ENCODE assay signal across 8 cellular contexts in the genomic region with DNA sequence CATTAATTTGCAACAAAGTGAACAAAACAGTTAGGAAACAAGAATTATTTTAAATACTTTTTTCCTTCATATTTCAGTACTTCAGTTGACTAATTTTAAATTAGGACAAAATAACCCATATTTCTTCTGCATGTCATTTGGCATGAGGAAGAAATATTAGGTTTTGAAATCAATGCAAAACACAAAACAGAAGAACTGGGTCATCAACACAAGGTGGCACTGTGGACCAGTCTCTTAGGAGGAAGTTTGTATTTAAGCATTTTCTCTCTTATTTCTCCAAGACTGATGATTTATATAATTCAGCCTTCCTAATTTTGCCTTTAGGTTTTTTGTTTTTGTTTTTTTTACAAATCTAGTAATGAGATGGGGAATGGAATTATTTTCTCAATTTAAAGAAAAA.
A peak's percentile ranks its signal among the peaks of the same experiment; 100 is the strongest.
DNase-seq lines count a peak whose midpoint lies in the region; ATAC-seq and TF ChIP-seq lines count a peak whose summit lies in the region.

No MANE protein-coding gene starts in this region.

- no peaks in the 10 kb centered on the region for H3K4me1 Mint-ChIP-seq in stimulated activated memory B cell treated with anti-CD40 and anti-IgM and Interleukin-4, amounts not matched to agents 10 μg/mL and 1 μg/mL and 100 μg/mL, for 72 hours

- no peaks in the 10 kb centered on the region for H3K27me3 Mint-ChIP-seq in stimulated activated memory B cell treated with anti-CD40 and anti-IgM and Interleukin-4, amounts not matched to agents 10 μg/mL and 1 μg/mL and 100 μg/mL, for 72 hours

- H3K36me3 Mint-ChIP-seq in stimulated activated memory B cell treated with anti-CD40 and anti-IgM and Interleukin-4, amounts not matched to agents 10 μg/mL and 1 μg/mL and 100 μg/mL, for 72 hours, result no peaks in the 10 kb centered on the region

- H2AFZ ChIP-seq in smooth muscle cell (ENCODE audit: low read depth), result no peak overlapping the region

- ATAC-seq in HG02973 (IDR thresholded peaks at IDR 0.05; ENCODE audit: unreplicated experiment) (peak; percentile 70), HG02840 (IDR thresholded peaks at IDR 0.05; ENCODE audit: low FRiP score, unreplicated experiment) (no peak)
- ATAC-seq in stimulated activated memory B cell treated with anti-CD40 and anti-IgM and Interleukin-4, amounts not matched to agents 10 μg/mL and 1 μg/mL and 100 μg/mL, for 72 hours, result no peak

- H3K27me3 ChIP-seq in smooth muscle cell (ENCODE audit: low read depth), result no peaks in the 10 kb centered on the region

- H3K27ac Mint-ChIP-seq in stimulated activated memory B cell treated with anti-CD40 and anti-IgM and Interleukin-4, amounts not matched to agents 10 μg/mL and 1 μg/mL and 100 μg/mL, for 72 hours, result no peak overlapping the region

- H3K36me3 ChIP-seq in smooth muscle cell (ENCODE audit: low read depth), result no peaks in the 10 kb centered on the region

- H3F3A ChIP-seq in smooth muscle cell (ENCODE audit: low read depth), result no peaks in the 10 kb centered on the region

- H3K9ac ChIP-seq in smooth muscle cell (ENCODE audit: low read depth), result no peak overlapping the region

- H4K20me1 ChIP-seq in smooth muscle cell (ENCODE audit: low read depth), result no peaks in the 10 kb centered on the region

- H3K27ac ChIP-seq in smooth muscle cell (ENCODE audit: low read depth), result no peak overlapping the region

- no peak overlapping the region for H3K4me3 ChIP-seq in fibroblast of pulmonary artery (replicated peaks; ENCODE audit: low read depth, low read length)
- H3K4me3 ChIP-seq in smooth muscle cell, result no peak overlapping the region

- H3K4me2 ChIP-seq in smooth muscle cell, result no peak overlapping the region

- peak; percentile 10 for DNase-seq in NCI-H2107 treated with DMSO at 0.1 percent for 48 hours (lab: John Stamatoyannopoulos, UW; ENCODE audit: unreplicated experiment)
- DNase-seq in NCI-H2107 (lab: John Stamatoyannopoulos, UW), result no peak
- peak; percentile 59 for DNase-seq in RKO (ENCODE audit: low spot score)
- peak; percentile 79 for DNase-seq in fibroblast of pulmonary artery (ENCODE audit: low read depth)
- no peak for DNase-seq in smooth muscle cell (lab: John Stamatoyannopoulos, UW; ENCODE audit: unreplicated experiment)

- no peaks in the 10 kb centered on the region for H3K9me3 ChIP-seq in smooth muscle cell (replicated peaks; ENCODE audit: low read depth)

- TF ChIP-seq CTCF in fibroblast of pulmonary artery (IDR thresholded peaks at IDR 0.05; ENCODE audit: low read length, missing control alignments), result peak; percentile 70
- TF ChIP-seq CTCF in smooth muscle cell (IDR thresholded peaks at IDR 0.05; ENCODE audit: borderline replicate concordance, insufficient read depth, poor library complexity, severe bottlenecking), result peak; percentile 66

- H3K9me3 Mint-ChIP-seq in stimulated activated memory B cell treated with anti-CD40 and anti-IgM and Interleukin-4, amounts not matched to agents 10 μg/mL and 1 μg/mL and 100 μg/mL, for 72 hours, result no peaks in the 10 kb centered on the region

- no peak overlapping the region for H3K4me3 Mint-ChIP-seq in stimulated activated memory B cell treated with anti-CD40 and anti-IgM and Interleukin-4, amounts not matched to agents 10 μg/mL and 1 μg/mL and 100 μg/mL, for 72 hours

- H3K4me1 ChIP-seq in smooth muscle cell (ENCODE audit: low read depth), result peaks cover 24% of the 10 kb centered on the region

- H3K79me2 ChIP-seq in smooth muscle cell (ENCODE audit: low read depth), result no peaks in the 10 kb centered on the region

Comparison
In these comparisons a context has a peak if more than half of its experiments do, and no peak if none do; other contexts are left out.
1. DNase-seq: peak in NCI-H2107 treated with DMSO at 0.1 percent for 48 hours (single experiment), RKO (single experiment) and fibroblast of pulmonary artery (single experiment); none in NCI-H2107 (single experiment) and smooth muscle cell (single experiment).